Comparison of ENCODE assay signal across 8 cellular contexts in the genomic region with DNA sequence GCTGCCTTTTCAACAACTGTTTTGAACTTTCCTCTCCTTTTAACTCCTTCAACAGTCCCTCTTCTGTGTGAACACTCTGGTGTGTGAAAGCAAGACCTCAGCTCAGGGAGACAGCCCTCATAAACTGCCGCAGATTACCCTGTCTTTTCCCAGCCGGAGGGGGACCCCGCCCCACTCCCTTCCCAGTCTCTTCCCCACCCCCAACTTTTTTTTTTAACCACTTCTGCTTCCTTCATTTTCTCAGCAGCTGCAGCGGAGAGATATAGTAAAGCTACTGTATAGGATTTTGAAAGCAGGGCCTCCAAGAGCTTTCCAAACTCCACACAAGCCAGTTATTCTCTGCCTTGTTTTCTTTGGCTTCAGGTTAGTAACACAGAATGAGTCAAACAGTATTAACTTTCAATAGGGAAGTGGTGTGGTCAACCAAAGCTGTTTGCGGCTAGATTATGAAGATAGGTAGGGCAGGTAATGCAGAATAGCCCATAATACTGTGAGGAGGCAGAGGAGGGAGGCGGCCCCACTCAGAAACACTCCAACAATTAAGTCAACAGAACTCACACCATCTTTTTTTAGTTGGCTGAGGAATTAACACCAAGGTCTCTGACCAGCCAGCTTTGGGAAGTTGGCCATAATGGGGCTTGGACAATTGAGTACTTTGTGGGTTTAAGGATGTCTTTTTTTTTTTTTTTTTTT.
DNase-seq lines count a peak whose midpoint lies in the region; ATAC-seq, FAIRE-seq and TF ChIP-seq lines count a peak whose summit lies in the region.

No MANE protein-coding gene starts in this region.

- intact Hi-C loops in PC-9 (cut with micrococcal nuclease; ENCODE audit: unreplicated experiment) = loop anchor here (1.0 kb wide), 4 partner anchors 9 to 37 kb away; no protein-coding TSS in a partner anchor

- peak overlapping the region; percentile 65 for H3K27ac ChIP-seq in AG04450 (ENCODE audit: low read depth, low read length)
- peak overlapping the region; percentile 89 for H3K27ac ChIP-seq in PC-9

- peaks cover 22% of the 10 kb centered on the region for H3K36me3 ChIP-seq in PC-9 (ENCODE audit: low read depth)
- H3K36me3 ChIP-seq in bronchial epithelial cell (ENCODE audit: control insufficient read depth, insufficient read depth, low read length) = peaks cover 9% of the 10 kb centered on the region

- H3K9me3 ChIP-seq in AG04450 (ENCODE audit: control insufficient read depth, insufficient read depth, low read length) (no peaks in the 10 kb centered on the region), PC-9 (ENCODE audit: insufficient read depth, low read depth) (no peaks in the 10 kb centered on the region)

- TF ChIP-seq CTCF in AG04450 (IDR thresholded peaks at IDR 0.05; ENCODE audit: low read depth, low read length) (no peak), PC-9 (conservative IDR thresholded peaks at IDR 0.05) (no peak), bronchial epithelial cell (IDR thresholded peaks at IDR 0.05; ENCODE audit: insufficient read depth, low read length, severe bottlenecking) (no peak)

- FAIRE-seq in bronchial epithelial cell (lab: Jason Lieb, UNC) = no peak

- H3K27me3 ChIP-seq in AG04450 (ENCODE audit: control insufficient read depth, insufficient read depth, low read length) = no peaks in the 10 kb centered on the region
- H3K27me3 ChIP-seq in PC-9 (ENCODE audit: insufficient read depth, low read depth) = no peaks in the 10 kb centered on the region
- no peaks in the 10 kb centered on the region for H3K27me3 ChIP-seq in bronchial epithelial cell (ENCODE audit: control insufficient read depth, insufficient read depth, low read length)

- peak overlapping the region in 5 of 6 donors; percentile 49 to 92 (median 82) for H3K27ac Mint-ChIP-seq in naive B cell

- H3K4me3 ChIP-seq in AG04450 (ENCODE audit: low read depth, low read length) (no peak overlapping the region), PC-9 (peak overlapping the region; percentile 12; the same call in 1 of the 2 replicates), bronchial epithelial cell (ENCODE audit: low read depth, low read length) (no peak overlapping the region)

- H2AFZ ChIP-seq in PC-9 = no peak overlapping the region

- H3K79me2 ChIP-seq in PC-9 (ENCODE audit: low read depth) = peaks cover 48% of the 10 kb centered on the region

- peaks cover 30 to 33% (median 33%) of the 10 kb centered on the region in 3 donors for H3K4me1 Mint-ChIP-seq in naive B cell

- H3K9me3 Mint-ChIP-seq in naive B cell = no peaks in the 10 kb centered on the region

- POLR2A ChIA-PET in AG04450 (lab: Yijun Ruan, JAX) = interaction anchor here (0.6 to 2.2 kb wide), 9 partner anchors 8 to 371 kb away, joined by 3 to 19 read pairs (median 7); no protein-coding TSS in a partner anchor
- POLR2A ChIA-PET in PC-9 (lab: Charles Lee; ENCODE audit: unreplicated experiment) = interaction anchor here (0.5 to 1.2 kb wide), 8 partner anchors 9 to 427 kb away, joined by 4 to 36 read pairs (median 6); no protein-coding TSS in a partner anchor

- ATAC-seq in GM18868 (IDR thresholded peaks at IDR 0.05; ENCODE audit: unreplicated experiment) (peak; percentile 97), HG03064 (IDR thresholded peaks at IDR 0.05; ENCODE audit: low read depth, unreplicated experiment) (peak; percentile 80), naive B cell (ENCODE audit: low read depth in 2 of 2) (peak; percentile 79 to 82)

- H4K20me1 ChIP-seq in PC-9 (ENCODE audit: insufficient read depth) = peaks cover 8% of the 10 kb centered on the region

- no peaks in the 10 kb centered on the region for H3K9me2 ChIP-seq in PC-9 (ENCODE audit: insufficient read depth)

- CTCF ChIA-PET in AG04450 (lab: Charles Lee) (interaction anchor here (0.6 to 1.4 kb wide), 3 partner anchors 100 to 995 kb away, joined by 3 to 20 read pairs (median 6); no protein-coding TSS in a partner anchor), PC-9 (lab: Charles Lee) (interaction anchor here (0.7 to 1.0 kb wide), 2 partner anchors 100 to 243 kb away, joined by 3 read pairs; no protein-coding TSS in a partner anchor)

- H3K4me2 ChIP-seq in PC-9 = peak overlapping the region; percentile 65

- peaks cover 55% of the 10 kb centered on the region for H3F3A ChIP-seq in PC-9 (ENCODE audit: insufficient read depth, low read depth)

- BruUV-seq in PC-9 (replicated peaks; lab: Mats Ljungman, UMichigan) = no TSS peak

- peak overlapping the region in 4 of 8 donors; percentile 37 to 73 (median 51) for H3K4me3 Mint-ChIP-seq in naive B cell

- no peaks in the 10 kb centered on the region for H3K27me3 Mint-ChIP-seq in naive B cell

- peaks cover under 1 to 2% of the 10 kb centered on the region in 2 donors for H3K36me3 Mint-ChIP-seq in naive B cell

- DNase-seq in AG04450 (ENCODE audit: low read depth, low spot score) = peak; percentile 51
- DNase-seq in PC-9 = peak; percentile 72 to 94
- DNase-seq in bronchial epithelial cell (ENCODE audit: low read depth) = peak; percentile 94
- DNase-seq in naive B cell = no peak
- no peak for DNase-seq in NCI-H345 (lab: John Stamatoyannopoulos, UW)
- DNase-seq in C1 segment of cervical spinal cord (lab: John Stamatoyannopoulos, UW) = no peak

- peaks cover 69% of the 10 kb centered on the region for H3K4me1 ChIP-seq in PC-9 (replicated peaks; ENCODE audit: insufficient read depth)

Comparison
In these comparisons a context has a peak if more than half of its experiments do, and no peak if none do; other contexts are left out.
1. DNase-seq: peak in AG04450 (single experiment), PC-9 (2 of 2) and bronchial epithelial cell (single experiment); none in naive B cell (single experiment), NCI-H345 (single experiment) and C1 segment of cervical spinal cord (0 of 14).
2. Peak in every context shown above with its lines, with median percentiles within 50 percentile points of each other: ATAC-seq.